In the genomic region with DNA sequence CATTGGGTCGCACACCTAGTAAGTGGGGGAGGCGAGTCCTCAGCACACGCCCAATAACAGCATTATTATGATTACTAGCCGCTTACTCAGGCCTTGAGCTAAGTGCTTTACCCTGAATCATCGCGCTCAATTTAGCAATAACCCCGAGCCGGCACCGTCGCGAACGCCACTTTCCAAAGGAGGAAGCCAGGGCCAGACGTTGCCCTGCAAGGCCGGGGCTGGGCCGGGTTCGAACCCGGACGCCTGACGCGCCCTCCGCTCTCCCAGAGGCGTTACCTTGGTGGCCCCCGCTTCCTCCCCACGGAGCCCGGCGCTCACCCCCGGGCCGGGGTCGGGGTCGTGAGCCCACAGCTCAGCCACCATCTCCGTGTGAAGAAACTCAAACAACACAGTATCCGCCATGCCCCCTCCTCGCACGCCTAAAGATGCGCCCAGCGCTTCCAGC, we compare ENCODE assay signal across 8 cellular contexts. TPM values are rescaled to one million over a fixed set of nuclear protein-coding genes. Genes with fewer than 3 reads are reported as not detected.
DNase-seq lines count a peak whose midpoint lies in the region; ATAC-seq and TF ChIP-seq lines count a peak whose summit lies in the region.

A gene with protein sequence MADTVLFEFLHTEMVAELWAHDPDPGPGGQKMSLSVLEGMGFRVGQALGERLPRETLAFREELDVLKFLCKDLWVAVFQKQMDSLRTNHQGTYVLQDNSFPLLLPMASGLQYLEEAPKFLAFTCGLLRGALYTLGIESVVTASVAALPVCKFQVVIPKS (minus strand): TSS at position 421 of the 445 bp plus-strand sequence. CDS start 19 bp downstream, at position 402.

- DNase-seq in GM03348 (ENCODE audit: low spot score) (peak; percentile 63), PC-3 (peak; percentile 44), dermis blood vessel endothelial cell (peak; percentile 45), mesendoderm (no peak)
- DNase-seq in stimulated activated CD4-positive, alpha-beta T cell treated with anti-CD3 and anti-CD28 coated beads, Interleukin-2, amount 100 ng/mL, for 24 hours: no peak

- H3K56ac ChIP-seq in mesendoderm (ENCODE audit: low read length): peak within 1 kb of the TSS; percentile 95

- intact Hi-C loops in PC-3 (cut with micrococcal nuclease): loop anchor here (5.0 kb wide), 1 partner anchor 86 kb away; a partner anchor contains a TSS

- H3K27me3 ChIP-seq in PC-3 (ENCODE audit: low read length): no peaks in the 10 kb centered on the region
- no peaks in the 10 kb centered on the region for H3K27me3 ChIP-seq in mesendoderm (ENCODE audit: insufficient read depth, low read length, poor library complexity)

- peak; percentile 6 for ATAC-seq in HG02588 (IDR thresholded peaks at IDR 0.05; ENCODE audit: unreplicated experiment)
- peak; percentile 2 for ATAC-seq in PC-3
- no peak for ATAC-seq in HG03097 (IDR thresholded peaks at IDR 0.05; ENCODE audit: low FRiP score, unreplicated experiment)

- CTCF ChIA-PET in PC-3 (lab: Charles Lee): no interaction called here

- no peak for TF ChIP-seq CTCF in PC-3 (conservative IDR thresholded peaks at IDR 0.05; ENCODE audit: low read depth, low read length)

- POLR2A ChIA-PET in PC-3 (lab: Charles Lee; ENCODE audit: unreplicated experiment): interaction anchor here (0.9 to 1.1 kb wide), 2 partner anchors 9 to 42 kb away, joined by 3 to 6 read pairs; no protein-coding TSS in a partner anchor

- no peak within 1 kb of the TSS for H2BK5ac ChIP-seq in mesendoderm (ENCODE audit: low read length)

- no peaks in the 10 kb centered on the region for H3F3A ChIP-seq in PC-3 (ENCODE audit: low read length, unreplicated experiment)

- BruUV-seq in PC-3 (replicated peaks; lab: Mats Ljungman, UMichigan): TSS peak; percentile 86

- H3K4me2 ChIP-seq in PC-3 (ENCODE audit: low read length) (peak within 1 kb of the TSS; percentile 97), mesendoderm (ENCODE audit: low read length) (peak within 1 kb of the TSS; percentile 95)

- H2BK15ac ChIP-seq in mesendoderm (replicated peaks; ENCODE audit: low read depth): no peak within 1 kb of the TSS

- peaks cover 4% of the 10 kb centered on the region for H3K79me1 ChIP-seq in mesendoderm (ENCODE audit: low read length)

- H3K9me2 ChIP-seq in PC-3 (replicated peaks; ENCODE audit: low read length): no peaks in the 10 kb centered on the region

- H3K18ac ChIP-seq in mesendoderm (ENCODE audit: low read length): no peak within 1 kb of the TSS

- WGBS in mesendoderm (ENCODE audit: extremely low coverage, insufficient coverage, low lambda C conversion rate): no CpG with 5 or more reads among the region's 36 CpGs
- WGBS in urinary bladder: under 1% methylated on average over 36 of the region's 36 CpGs

- no peak within 1 kb of the TSS for H3K4ac ChIP-seq in mesendoderm (ENCODE audit: low read depth, low read length)

- H3K79me2 ChIP-seq in PC-3 (ENCODE audit: low read length) (peaks cover 31% of the 10 kb centered on the region), mesendoderm (ENCODE audit: control insufficient read depth, insufficient read depth, low read length) (no peaks in the 10 kb centered on the region)

- H2AK5ac ChIP-seq in mesendoderm (ENCODE audit: low read length): no peak within 1 kb of the TSS

- H3K4me1 ChIP-seq in PC-3 (ENCODE audit: insufficient read depth, low read length) (peaks cover 11% of the 10 kb centered on the region), mesendoderm (ENCODE audit: control insufficient read depth, low read depth, low read length) (no peaks in the 10 kb centered on the region), urinary bladder (ENCODE audit: insufficient read depth) (peaks cover 1% of the 10 kb centered on the region)

- H3K27ac ChIP-seq in PC-3 (ENCODE audit: low read length): peak within 1 kb of the TSS; percentile 82
- H3K27ac ChIP-seq in mesendoderm (ENCODE audit: low read depth, low read length): peak within 1 kb of the TSS; percentile 39
- peak within 1 kb of the TSS; percentile 89 for H3K27ac ChIP-seq in urinary bladder (ENCODE audit: low read depth)

- no peak within 1 kb of the TSS for H2BK120ac ChIP-seq in mesendoderm (ENCODE audit: low read depth, low read length)

- H3K36me3 ChIP-seq in PC-3 (ENCODE audit: low read depth, low read length) (no peaks in the 10 kb centered on the region), mesendoderm (ENCODE audit: control insufficient read depth, insufficient read depth, low read length) (no peaks in the 10 kb centered on the region), urinary bladder (ENCODE audit: insufficient read depth) (no peaks in the 10 kb centered on the region)

- no peak within 1 kb of the TSS for H4K5ac ChIP-seq in mesendoderm (ENCODE audit: low read length)

- H3K9me3 ChIP-seq in PC-3 (ENCODE audit: low read length): no peaks in the 10 kb centered on the region

- H3K23ac ChIP-seq in mesendoderm (ENCODE audit: low read length): no peak within 1 kb of the TSS

- H3K9ac ChIP-seq in PC-3 (ENCODE audit: low read length) (peak within 1 kb of the TSS; percentile 91), mesendoderm (ENCODE audit: low read length) (peak within 1 kb of the TSS; percentile 86)

- H4K20me1 ChIP-seq in PC-3 (ENCODE audit: low read length): no peaks in the 10 kb centered on the region

- peak within 1 kb of the TSS; percentile 85 for H2AFZ ChIP-seq in PC-3 (ENCODE audit: low read length)

- no peak within 1 kb of the TSS for H4K8ac ChIP-seq in mesendoderm (ENCODE audit: low read depth, low read length)

- H3K4me3 ChIP-seq in PC-3 (ENCODE audit: low read length) (peak within 1 kb of the TSS; percentile 98), mesendoderm (ENCODE audit: low read length) (peak within 1 kb of the TSS; percentile 98), urinary bladder (ENCODE audit: low read depth, low read length) (peak within 1 kb of the TSS; percentile 71)

RNA-seq across cellular contexts. Expression of the gene that starts here (rescaled TPM):
- total RNA-seq in PC-3 (2014; rRNA removed) (18.3 and 23.2 TPM in 2 replicates), dermis blood vessel endothelial cell (8.8 and 36.8 TPM in 2 replicates), urinary bladder (7.1 TPM)
- 17.1 TPM for polyA plus RNA-seq in mesendoderm (2013, experiment 1 of 2)
- 16.6 TPM for polyA plus RNA-seq in mesendoderm (2013, experiment 2 of 2)
- polyA plus RNA-seq in urinary bladder: 46.1 TPM

Comparison
In these comparisons a context has a peak if more than half of its experiments do, and no peak if none do; other contexts are left out.
1. DNase-seq: peak in GM03348 (single experiment), PC-3 (single experiment) and dermis blood vessel endothelial cell (single experiment); none in mesendoderm (single experiment) and stimulated activated CD4-positive, alpha-beta T cell treated with anti-CD3 and anti-CD28 coated beads, Interleukin-2, amount 100 ng/mL, for 24 hours (0 of 2).
2. H3K27ac ChIP-seq: peak in every context shown above with its lines; median percentile 89 in urinary bladder; 82 in PC-3; 39 in mesendoderm.
3. Peak in every context shown above with its lines, with median percentiles within 50 percentile points of each other: H3K4me3 ChIP-seq.